Comparison of ENCODE assay signal across 1 cellular context in genomic region chr1:164712131-164713031, GRCh38.
A peak's percentile ranks its signal among the peaks of the same experiment; 100 is the strongest.
TF ChIP-seq lines count a peak whose summit lies in the region.

No MANE protein-coding gene starts in this region.

TF ChIP-seq in K562, 482 proteins besides CTCF, POLR2A, EP300 and RAD21 (continued from another document and continues in another):
- TF ChIP-seq ETV5 (CRISPR knock-in tag; IDR thresholded peaks at IDR 0.05; ENCODE audit: low read depth) (peak; percentile 65; the same call in 1 of the 2 replicates), PREB (CRISPR knock-in tag; IDR thresholded peaks at IDR 0.05) (no peak), PTBP1 (IDR thresholded peaks at IDR 0.05; ENCODE audit: low read depth, low read length) (no peak), DMBX1 (CRISPR knock-in tag; IDR thresholded peaks at IDR 0.05; ENCODE audit: borderline replicate concordance) (peak; percentile 97), ZNF740 (CRISPR knock-in tag; IDR thresholded peaks at IDR 0.05) (no peak), ZNF740 (tag; IDR thresholded peaks at IDR 0.05) (0 out of 4 replicates have a peak, but pooled peaks of 1 of the 2 experiments have one; percentile 12), PURB (CRISPR knock-in tag; IDR thresholded peaks at IDR 0.05; ENCODE audit: low read depth) (no peak), ZBTB9 (CRISPR knock-in tag; IDR thresholded peaks at IDR 0.05) (peak; percentile 70; the same call in 1 of the 2 replicates), ETS2 (tag; IDR thresholded peaks at IDR 0.05; ENCODE audit: borderline replicate concordance, poor library complexity, severe bottlenecking) (no peak), ZNF395 (CRISPR knock-in tag; IDR thresholded peaks at IDR 0.05) (peak; percentile 98), HINFP (tag; conservative IDR thresholded peaks at IDR 0.05; ENCODE audit: low read depth) (no peak), FOXK1 (CRISPR knock-in tag; IDR thresholded peaks at IDR 0.05; ENCODE audit: borderline replicate concordance) (no peak), SREBF2 (CRISPR knock-in tag; IDR thresholded peaks at IDR 0.05) (no peak), TCFL5 (CRISPR knock-in tag; conservative IDR thresholded peaks at IDR 0.05) (peak; percentile 54; the same call in 1 of the 2 replicates), HDGF (IDR thresholded peaks at IDR 0.05) (no peak), ZNF133 (CRISPR knock-in tag; IDR thresholded peaks at IDR 0.05) (no peak), NUFIP1 (IDR thresholded peaks at IDR 0.05; ENCODE audit: partially characterized antibody) (no peak), PATZ1 (CRISPR knock-in tag; IDR thresholded peaks at IDR 0.05; ENCODE audit: borderline replicate concordance) (peak; percentile 87; the same call in 1 of the 2 replicates), PBX2 (CRISPR knock-in tag; IDR thresholded peaks at IDR 0.05; ENCODE audit: low read depth) (no peak), PBX2 (tag; conservative IDR thresholded peaks at IDR 0.05; ENCODE audit: low read depth) (peak; percentile 87), POLR3G (IDR thresholded peaks at IDR 0.05; ENCODE audit: extremely low read depth, insufficient read length, insufficient replicate concordance) (no peak), KAT2B (IDR thresholded peaks at IDR 0.05; ENCODE audit: low read depth, low read length) (no peak), ZBTB40 (IDR thresholded peaks at IDR 0.05) (no peak), ZBTB40 (CRISPR knock-in tag; IDR thresholded peaks at IDR 0.05) (no peak), RERE (CRISPR knock-in tag; IDR thresholded peaks at IDR 0.05; ENCODE audit: borderline replicate concordance) (peak; percentile 88; the same call in 1 of the 2 replicates)
